37 cellular contexts compared by ENCODE assay signal in genomic region chr14:69529563-69529962, GRCh38. TPM values are rescaled to one million over a fixed set of nuclear protein-coding genes. Genes with fewer than 3 reads are reported as not detected.
"Had no signal": no experiment of that assay in that cellular context is flagged by ENCODE, and none has a peak within 500 bp of the region (broad histone marks: within the 10 kb centered on the region; RNA-seq: fewer than 3 reads in every experiment).

No MANE protein-coding gene starts in this region.

- H3K36me3 ChIP-seq: left ventricle myocardium inferior, neural progenitor cell, neutrophil, right atrium auricular region, right lobe of liver, thyroid gland, transverse colon, upper lobe of left lung had no signal

- H3K27ac ChIP-seq: left ventricle myocardium inferior, neural progenitor cell, neutrophil, parathyroid adenoma, right atrium auricular region, right lobe of liver, testis, thyroid gland, transverse colon, upper lobe of left lung had no signal

- H3K27me3 ChIP-seq: neural progenitor cell, right atrium auricular region, right lobe of liver, testis, thyroid gland, transverse colon, upper lobe of left lung had no signal

- H3K4me3 ChIP-seq: left ventricle myocardium inferior, lung, neural progenitor cell, right atrium auricular region, right lobe of liver, smooth muscle cell, testis, thyroid gland, transverse colon, upper lobe of left lung had no signal

- H3K9me3 Mint-ChIP-seq: immature natural killer cell; mesothelial cell of epicardium; naive B cell; natural killer cell; nephron progenitor cell; neural progenitor cell; stimulated activated memory B cell treated with anti-CD40 and anti-IgM and Interleukin-4, amounts not matched to agents 10 μg/mL and 1 μg/mL and 100 μg/mL, for 72 hours; stimulated activated naive CD8-positive, alpha-beta T cell treated with anti-CD3 and anti-CD28 coated beads, Interleukin-15, amount 100 ng/mL, for 72 hours had no signal

- H3K4me1 Mint-ChIP-seq: immature natural killer cell; mesothelial cell of epicardium; naive B cell; natural killer cell; nephron progenitor cell; neural progenitor cell; stimulated activated memory B cell treated with anti-CD40 and anti-IgM and Interleukin-4, amounts not matched to agents 10 μg/mL and 1 μg/mL and 100 μg/mL, for 72 hours; stimulated activated naive CD8-positive, alpha-beta T cell treated with anti-CD3 and anti-CD28 coated beads, Interleukin-15, amount 100 ng/mL, for 72 hours had no signal

- H3K36me3 Mint-ChIP-seq: immature natural killer cell; mesothelial cell of epicardium; naive B cell; natural killer cell; neural progenitor cell; stimulated activated memory B cell treated with anti-CD40 and anti-IgM and Interleukin-4, amounts not matched to agents 10 μg/mL and 1 μg/mL and 100 μg/mL, for 72 hours had no signal

- H3K27ac Mint-ChIP-seq: immature natural killer cell; mesothelial cell of epicardium; naive B cell; natural killer cell; nephron progenitor cell; neural progenitor cell; progenitor cell of endocrine pancreas; stimulated activated memory B cell treated with anti-CD40 and anti-IgM and Interleukin-4, amounts not matched to agents 10 μg/mL and 1 μg/mL and 100 μg/mL, for 72 hours; stimulated activated naive CD8-positive, alpha-beta T cell treated with anti-CD3 and anti-CD28 coated beads, Interleukin-15, amount 100 ng/mL, for 72 hours had no signal

- H3K4me1 ChIP-seq: left ventricle myocardium inferior, neural progenitor cell, parathyroid adenoma, right atrium auricular region, right lobe of liver, testis, thyroid gland had no signal

- FAIRE-seq: islet of Langerhans, kidney had no signal

- DNase-seq: hippocampal formation; immature natural killer cell; kidney; left ventricle myocardium inferior; mesendoderm; naive B cell; natural killer cell; nephron progenitor cell; occipital lobe; stimulated activated CD4-positive, alpha-beta T cell treated with anti-CD3 and anti-CD28 coated beads, Interleukin-1b, Interleukin-23, amount 100 ng/mL, for 48 hours; stimulated activated CD4-positive, alpha-beta T cell treated with anti-CD3 and anti-CD28 coated beads, Interleukin-2, amount 100 ng/mL, for 48 hours; stimulated activated CD4-positive, alpha-beta T cell treated with anti-CD3 and anti-CD28 coated beads, Interleukin-4, amount 100 ng/mL, for 4 hours; stimulated activated CD8-positive, alpha-beta memory T cell treated with anti-CD3 and anti-CD28 coated beads, Interleukin-4, amount 100 ng/mL, for 48 hours; stimulated activated naive CD4-positive, alpha-beta T cell treated with Interleukin-2 at 50 U/mL for 16 hours; stimulated activated naive CD8-positive, alpha-beta T cell treated with anti-CD3 and anti-CD28 coated beads, Interleukin-15, amount 100 ng/mL, for 72 hours; substantia nigra; testis; thyroid gland; transverse colon had no signal

- H3K4me3 Mint-ChIP-seq: immature natural killer cell; mesothelial cell of epicardium; naive B cell; natural killer cell; nephron progenitor cell; neural progenitor cell; stimulated activated memory B cell treated with anti-CD40 and anti-IgM and Interleukin-4, amounts not matched to agents 10 μg/mL and 1 μg/mL and 100 μg/mL, for 72 hours; stimulated activated naive CD8-positive, alpha-beta T cell treated with anti-CD3 and anti-CD28 coated beads, Interleukin-15, amount 100 ng/mL, for 72 hours had no signal

- H3K9me3 ChIP-seq: left ventricle myocardium inferior, neutrophil, right atrium auricular region, right lobe of liver, testis, thyroid gland, transverse colon, upper lobe of left lung had no signal

RNA-seq across cellular contexts. Expression of gene PLEKHD1, which starts 45.0 kb away (rescaled TPM):
- total RNA-seq: right atrium auricular region, smooth muscle cell had no signal

RNA-seq across cellular contexts. Expression of gene CCDC177, which starts 45.1 kb away (rescaled TPM):
- total RNA-seq: kidney, left ventricle myocardium inferior, lung, mononuclear cell, natural killer cell, osteocyte, pulmonary artery endothelial cell, renal cortical epithelial cell, right atrium auricular region, skeletal muscle tissue, smooth muscle cell, thyroid gland, transverse colon, upper lobe of left lung had no signal
- polyA plus RNA-seq: immature natural killer cell, smooth muscle cell, urinary bladder had no signal
